19 cellular contexts compared by ENCODE assay signal in the genomic region with DNA sequence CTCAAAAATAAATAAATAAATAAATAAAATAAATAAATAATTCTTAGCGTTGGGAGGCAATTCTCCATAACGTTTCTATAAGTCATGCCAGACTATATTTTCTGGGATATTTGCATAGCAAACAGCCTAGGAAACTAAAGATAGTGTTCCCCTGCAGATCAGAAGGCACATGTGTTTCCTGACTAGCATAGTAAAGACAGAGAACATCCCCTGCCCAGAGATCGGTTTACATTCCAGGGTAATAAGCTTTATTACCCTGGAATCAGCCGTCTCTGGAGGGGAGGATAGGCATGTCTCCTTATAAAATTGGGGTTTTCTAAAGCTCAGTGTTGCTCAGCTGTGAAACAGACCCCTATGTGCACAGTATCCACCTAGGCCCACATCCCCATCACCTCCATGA. TPM values are rescaled to one million over a fixed set of nuclear protein-coding genes. Genes with fewer than 3 reads are reported as not detected.
"Had no signal": no experiment of that assay in that cellular context is flagged by ENCODE, and none has a peak within 500 bp of the region (broad histone marks: within the 10 kb centered on the region; RNA-seq: fewer than 3 reads in every experiment).

No MANE protein-coding gene starts in this region.

- H3K27ac ChIP-seq: brain microvascular endothelial cell, psoas muscle, right lobe of liver had no signal

- H3K4me3 ChIP-seq: psoas muscle, right lobe of liver, spleen had no signal

- ATAC-seq: effector memory CD8-positive, alpha-beta T cell; left cardiac atrium; natural killer cell treated with Interleukin-12 subunit alpha and Interleukin-12 subunit beta and Interleukin-15 and Interleukin-18, amount 100 ng/mL, for 72 hours; psoas muscle; right lobe of liver; stimulated activated naive B cell treated with anti-CD40 and anti-IgM and Interleukin-4, amounts not matched to agents 10 μg/mL and 1 μg/mL and 100 μg/mL, for 72 hours had no signal

- DNase-seq: activated CD4-positive, alpha-beta T cell treated with anti-CD3 and anti-CD28 coated beads, Interleukin-2, amount 10 ng/mL, durations not matched to agents 7 days and 5 days; activated CD4-positive, CD25-positive, alpha-beta regulatory T cell; activated effector memory CD4-positive, alpha-beta T cell treated with Interleukin-2 at 50 U/mL for 16 hours; activated T-cell treated with anti-CD3 and anti-CD28 coated beads, Interleukin-2, amount 50 U/mL, for 24 hours; amniotic stem cell; brain microvascular endothelial cell; effector memory CD8-positive, alpha-beta T cell; immature natural killer cell; left cardiac atrium; psoas muscle; right lobe of liver; spleen; stimulated activated CD4-positive, alpha-beta T cell treated with anti-CD3 and anti-CD28 coated beads, Interleukin-1b, Interleukin-23, amount 100 ng/mL, for 48 hours; stimulated activated naive B cell treated with anti-CD40 and anti-IgM and Interleukin-4, amounts not matched to agents 10 μg/mL and 1 μg/mL and 100 μg/mL, for 72 hours had no signal

- H3K27me3 ChIP-seq: brain microvascular endothelial cell, right lobe of liver, spleen had no signal

- H3K9me3 ChIP-seq: psoas muscle, right lobe of liver, spleen had no signal

- H3K4me1 ChIP-seq: psoas muscle, right lobe of liver had no signal

- H3K36me3 ChIP-seq: brain microvascular endothelial cell, right lobe of liver, spleen had no signal

RNA-seq across cellular contexts. Expression of gene IFNK, which starts 37.0 kb away (rescaled TPM):
- total RNA-seq: activated CD4-positive, alpha-beta T cell treated with anti-CD3 and anti-CD28 coated beads, Interleukin-2, amount 10 ng/mL, durations not matched to agents 7 days and 5 days; epithelial cell of proximal tubule; left cardiac atrium; lung microvascular endothelial cell; mucosa of gallbladder; natural killer cell treated with Interleukin-12 subunit alpha and Interleukin-12 subunit beta and Interleukin-15 and Interleukin-18, amount 100 ng/mL, for 72 hours; osteoblast; psoas muscle; right lobe of liver; spleen had no signal
- polyA plus RNA-seq: immature natural killer cell, psoas muscle, spleen had no signal
